1 cellular context compared by ENCODE assay signal in genomic region chr12:64389154-64389553, GRCh38.
TF ChIP-seq lines count a peak whose summit lies in the region.

No MANE protein-coding gene starts in this region.

TF ChIP-seq in GM23338, 12 proteins besides CTCF, POLR2A, EP300 and RAD21:
- TF ChIP-seq ZNF462 (CRISPR knock-in tag; IDR thresholded peaks at IDR 0.05) = no peak
- TF ChIP-seq EZH2phosphoT487 (IDR thresholded peaks at IDR 0.05; ENCODE audit: unreplicated experiment) = no peak
- TF ChIP-seq POLR2AphosphoS5 (IDR thresholded peaks at IDR 0.05; ENCODE audit: low read depth) = no peak
- TF ChIP-seq EZH2 (IDR thresholded peaks at IDR 0.05; ENCODE audit: low read depth, unreplicated experiment) = no peak
- no peak for TF ChIP-seq JUNB (IDR thresholded peaks at IDR 0.05; ENCODE audit: unreplicated experiment)
- TF ChIP-seq CREB1 (CRISPR knock-in tag; IDR thresholded peaks at IDR 0.05; ENCODE audit: low read depth) = no peak
